Comparison of ENCODE assay signal across 20 cellular contexts in genomic region chr3:45980819-45981218, GRCh38. TPM values are rescaled to one million over a fixed set of nuclear protein-coding genes. Genes with fewer than 3 reads are reported as not detected.
DNase-seq lines count a peak whose midpoint lies in the region; ATAC-seq and TF ChIP-seq lines count a peak whose summit lies in the region.
"Had no signal": no experiment of that assay in that cellular context is flagged by ENCODE, and none has a peak within 500 bp of the region (broad histone marks: within the 10 kb centered on the region; RNA-seq: fewer than 3 reads in every experiment).

No MANE protein-coding gene starts in this region.

- H3K79me2 ChIP-seq in DND-41 (ENCODE audit: insufficient read depth, low read length) = peaks cover 50% of the 10 kb centered on the region

- peaks cover 30 to 83% (median 53%) of the 10 kb centered on the region in 4 donors for H3K4me1 Mint-ChIP-seq in CD4-positive, CD25-positive, alpha-beta regulatory T cell
- H3K4me1 Mint-ChIP-seq in activated T-helper 2 cell treated with anti-CD3 and anti-CD28 coated beads, Interferon-gamma antibody, Interleukin-2, Interleukin-4, amounts not matched to agents 10 μg/mL and 5 μg/mL and 100 μg/mL, durations not matched to agents 14 hours and 24 hours and 36 hours (ENCODE audit: low read depth) = peaks cover 63% of the 10 kb centered on the region
- H3K4me1 Mint-ChIP-seq in glutamatergic neuron (ENCODE audit: low read depth, unreplicated experiment) = no peaks in the 10 kb centered on the region

- no peak overlapping the region; the same call in 1 of the 2 replicates for H3K9ac ChIP-seq in DND-41 (ENCODE audit: low read depth, low read length)

- H3K4me3 ChIP-seq in CD4-positive, CD25-positive, alpha-beta regulatory T cell (ENCODE audit: low read depth, low read length) = peak overlapping the region; percentile 19
- H3K4me3 ChIP-seq in DND-41 (ENCODE audit: low read depth in 1 of 2, low read length in 2 of 2) (no peak overlapping the region), muscle layer of duodenum (ENCODE audit: low read depth in 1 of 2, low read length in 2 of 2) (no peak overlapping the region)
- H3K4me3 ChIP-seq: esophagus muscularis mucosa, lung had no signal

- peaks cover 0 to 3% (median 0%) of the 10 kb centered on the region in 7 donors for H3K9me3 Mint-ChIP-seq in CD4-positive, CD25-positive, alpha-beta regulatory T cell
- H3K9me3 Mint-ChIP-seq in activated T-helper 2 cell treated with anti-CD3 and anti-CD28 coated beads, Interferon-gamma antibody, Interleukin-2, Interleukin-4, amounts not matched to agents 10 μg/mL and 5 μg/mL and 100 μg/mL, durations not matched to agents 14 hours and 24 hours and 36 hours = peaks cover 4% of the 10 kb centered on the region
- no peaks in the 10 kb centered on the region for H3K9me3 Mint-ChIP-seq in glutamatergic neuron (ENCODE audit: unreplicated experiment)
- H3K9me3 Mint-ChIP-seq: central memory CD8-positive, alpha-beta T cell had no signal

- ATAC-seq in CD4-positive, CD25-positive, alpha-beta regulatory T cell (ENCODE audit: low read depth in 2 of 2) = no peak
- ATAC-seq in DND-41 (ENCODE audit: insufficient read depth, low read depth) (no peak), HG02884 (IDR thresholded peaks at IDR 0.05; ENCODE audit: unreplicated experiment) (no peak), omental fat pad (ENCODE audit: low FRiP score) (no peak)
- ATAC-seq: sciatic nerve had no signal

- H3K36me3 ChIP-seq in CD4-positive, CD25-positive, alpha-beta regulatory T cell (ENCODE audit: control insufficient read depth, insufficient read depth, low read length) = peaks cover 71% of the 10 kb centered on the region
- H3K36me3 ChIP-seq in DND-41 (ENCODE audit: insufficient read depth, low read length) = peaks cover 78% of the 10 kb centered on the region
- peaks cover 67 to 74% of the 10 kb centered on the region in 2 donors for H3K36me3 ChIP-seq in muscle layer of duodenum (ENCODE audit: control insufficient read depth in 1 of 2, insufficient read depth in 2 of 2, low read length in 2 of 2)

- no peak overlapping the region for H3K4me2 ChIP-seq in DND-41 (ENCODE audit: insufficient read depth, low read length)

- H2AFZ ChIP-seq in DND-41 (ENCODE audit: low read depth, low read length) = no peak overlapping the region

- no peaks in the 10 kb centered on the region for H3K27me3 ChIP-seq in CD4-positive, CD25-positive, alpha-beta regulatory T cell (ENCODE audit: control insufficient read depth, insufficient read depth, low read length)
- no peaks in the 10 kb centered on the region for H3K27me3 ChIP-seq in DND-41 (ENCODE audit: insufficient read depth, low read length, poor library complexity)
- H3K27me3 ChIP-seq in muscle layer of duodenum (ENCODE audit: low read depth, low read length) = no peaks in the 10 kb centered on the region
- H3K27me3 ChIP-seq: esophagus muscularis mucosa had no signal

- TF ChIP-seq CTCF in DND-41 (IDR thresholded peaks at IDR 0.05; ENCODE audit: borderline replicate concordance, extremely low read depth, low read length, poor library complexity, severe bottlenecking) = no peak
- TF ChIP-seq CTCF in glutamatergic neuron (IDR thresholded peaks at IDR 0.05; ENCODE audit: partially characterized antibody, unreplicated experiment) = no peak
- no peak for TF ChIP-seq CTCF in omental fat pad (IDR thresholded peaks at IDR 0.05)

- H3K27ac Mint-ChIP-seq in CD4-positive, CD25-positive, alpha-beta regulatory T cell = peak overlapping the region in 2 of 3 donors; percentile 72 to 96
- H3K27ac Mint-ChIP-seq in activated T-helper 2 cell treated with anti-CD3 and anti-CD28 coated beads, Interferon-gamma antibody, Interleukin-2, Interleukin-4, amounts not matched to agents 10 μg/mL and 5 μg/mL and 100 μg/mL, durations not matched to agents 14 hours and 24 hours and 36 hours = peak overlapping the region; percentile 91
- H3K27ac Mint-ChIP-seq in glutamatergic neuron (ENCODE audit: unreplicated experiment) = no peak overlapping the region

- H3K27ac ChIP-seq in CD4-positive, CD25-positive, alpha-beta regulatory T cell (ENCODE audit: insufficient read depth, low read length, poor library complexity, severe bottlenecking) = peak overlapping the region; percentile 79
- peak overlapping the region; percentile 58 for H3K27ac ChIP-seq in DND-41 (ENCODE audit: low read length)
- peak overlapping the region; percentile 15 for H3K27ac ChIP-seq in muscle layer of duodenum (ENCODE audit: low read length)
- H3K27ac ChIP-seq: esophagus muscularis mucosa had no signal

- intact Hi-C loops in activated T-helper 2 cell treated with anti-CD3 and anti-CD28 coated beads, Interferon-gamma antibody, Interleukin-2, Interleukin-4, amounts not matched to agents 10 μg/mL and 5 μg/mL and 100 μg/mL, durations not matched to agents 14 hours and 24 hours and 36 hours (cut with micrococcal nuclease) = loop anchor here (1.0 to 2.0 kb wide), 6 partner anchors 7 to 84 kb away; partner anchors contain the start of gene CXCR6

- H4K20me1 ChIP-seq in DND-41 (ENCODE audit: insufficient read depth, low read length) = peaks cover 12% of the 10 kb centered on the region; the same call in 1 of the 2 replicates

- H3K4me3 Mint-ChIP-seq in CD4-positive, CD25-positive, alpha-beta regulatory T cell = peak overlapping the region in 1 of 4 donors; percentile 75
- peak overlapping the region; percentile 60 for H3K4me3 Mint-ChIP-seq in activated T-helper 2 cell treated with anti-CD3 and anti-CD28 coated beads, Interferon-gamma antibody, Interleukin-2, Interleukin-4, amounts not matched to agents 10 μg/mL and 5 μg/mL and 100 μg/mL, durations not matched to agents 14 hours and 24 hours and 36 hours (ENCODE audit: low read depth)
- no peak overlapping the region for H3K4me3 Mint-ChIP-seq in glutamatergic neuron (ENCODE audit: unreplicated experiment)

- no peaks in the 10 kb centered on the region for H3K9me3 ChIP-seq in CD4-positive, CD25-positive, alpha-beta regulatory T cell (ENCODE audit: control insufficient read depth in 2 of 2, low read length in 2 of 2)
- H3K9me3 ChIP-seq in DND-41 (ENCODE audit: insufficient read depth, low read length, severe bottlenecking) (no peaks in the 10 kb centered on the region), muscle layer of duodenum (ENCODE audit: control insufficient read depth in 1 of 2, low read length in 2 of 2) (no peaks in the 10 kb centered on the region)
- H3K9me3 ChIP-seq: esophagus muscularis mucosa had no signal

- H3K36me3 Mint-ChIP-seq in CD4-positive, CD25-positive, alpha-beta regulatory T cell = peaks cover 58% of the 10 kb centered on the region
- H3K36me3 Mint-ChIP-seq in activated T-helper 2 cell treated with anti-CD3 and anti-CD28 coated beads, Interferon-gamma antibody, Interleukin-2, Interleukin-4, amounts not matched to agents 10 μg/mL and 5 μg/mL and 100 μg/mL, durations not matched to agents 14 hours and 24 hours and 36 hours (ENCODE audit: low read depth) = peaks cover 86% of the 10 kb centered on the region
- H3K36me3 Mint-ChIP-seq in glutamatergic neuron (ENCODE audit: unreplicated experiment) = no peaks in the 10 kb centered on the region

- H3K27me3 Mint-ChIP-seq in CD4-positive, CD25-positive, alpha-beta regulatory T cell = no peaks in the 10 kb centered on the region
- no peaks in the 10 kb centered on the region for H3K27me3 Mint-ChIP-seq in activated T-helper 2 cell treated with anti-CD3 and anti-CD28 coated beads, Interferon-gamma antibody, Interleukin-2, Interleukin-4, amounts not matched to agents 10 μg/mL and 5 μg/mL and 100 μg/mL, durations not matched to agents 14 hours and 24 hours and 36 hours (ENCODE audit: low read depth)
- H3K27me3 Mint-ChIP-seq in glutamatergic neuron (ENCODE audit: unreplicated experiment) = peaks cover 5% of the 10 kb centered on the region
- H3K27me3 Mint-ChIP-seq: central memory CD8-positive, alpha-beta T cell had no signal

- H3K4me1 ChIP-seq in CD4-positive, CD25-positive, alpha-beta regulatory T cell (ENCODE audit: control insufficient read depth, insufficient read depth, low read length, poor library complexity, severe bottlenecking) = peaks cover 64% of the 10 kb centered on the region
- H3K4me1 ChIP-seq in DND-41 (ENCODE audit: insufficient read depth, low read length) = peaks cover 77% of the 10 kb centered on the region
- peaks cover 11 to 12% of the 10 kb centered on the region in 2 donors for H3K4me1 ChIP-seq in muscle layer of duodenum (ENCODE audit: control insufficient read depth in 1 of 2, insufficient read depth in 2 of 2, low read length in 2 of 2)

- no peak for DNase-seq in CD4-positive, CD25-positive, alpha-beta regulatory T cell
- no peak for DNase-seq in DND-41
- DNase-seq in activated T-helper 2 cell treated with anti-CD3 and anti-CD28 coated beads, Interferon-gamma antibody, Interleukin-2, Interleukin-4, amounts not matched to agents 10 μg/mL and 5 μg/mL and 100 μg/mL, durations not matched to agents 14 hours and 24 hours and 36 hours (ENCODE audit: low spot score) = no peak
- no peak for DNase-seq in HT-29 (ENCODE audit: low spot score)
- DNase-seq in glutamatergic neuron = no peak
- DNase-seq in omental fat pad (ENCODE audit: low spot score) = no peak
- DNase-seq: GDM1, islet precursor cell, Kasumi-1, NCI-H2171, NCI-H69, substantia nigra had no signal

RNA-seq across cellular contexts. Expression of gene FYCO1, which starts 14.8 kb away (rescaled TPM):
- total RNA-seq in CD4-positive, CD25-positive, alpha-beta regulatory T cell = 42.5 TPM
- 1 to 10 TPM; 2.1 to 3.3 (median 2.4) TPM for polyA plus RNA-seq in CD4-positive, CD25-positive, alpha-beta regulatory T cell
- 19.6 and 20.2 TPM in 2 replicates for total RNA-seq in activated T-helper 2 cell treated with anti-CD3 and anti-CD28 coated beads, Interferon-gamma antibody, Interleukin-2, Interleukin-4, amounts not matched to agents 10 μg/mL and 5 μg/mL and 100 μg/mL, durations not matched to agents 14 hours and 24 hours and 36 hours
- total RNA-seq in HT-29 (2014; rRNA removed; shearing (Covaris generic)) = 8.5 and 9.7 TPM in 2 replicates
- total RNA-seq in glutamatergic neuron (ENCODE audit: unreplicated experiment) = 3.8 TPM
- 10 to 100 TPM; 44.7 to 51.4 (median 47.3) TPM for total RNA-seq in omental fat pad

RNA-seq across cellular contexts. Expression of gene CXCR6, which starts 37.6 kb away (rescaled TPM):
- total RNA-seq in CD4-positive, CD25-positive, alpha-beta regulatory T cell = 23.7 TPM
- polyA plus RNA-seq in CD4-positive, CD25-positive, alpha-beta regulatory T cell = 10 to 100 TPM; 23.7 to 40.3 (median 30.0) TPM
- 9.3 and 10.7 TPM in 2 replicates for total RNA-seq in activated T-helper 2 cell treated with anti-CD3 and anti-CD28 coated beads, Interferon-gamma antibody, Interleukin-2, Interleukin-4, amounts not matched to agents 10 μg/mL and 5 μg/mL and 100 μg/mL, durations not matched to agents 14 hours and 24 hours and 36 hours
- not detected in 2 replicates for total RNA-seq in HT-29 (2014; rRNA removed; shearing (Covaris generic))
- total RNA-seq in glutamatergic neuron (ENCODE audit: unreplicated experiment) = not detected
- total RNA-seq in omental fat pad = 10 to 100 TPM in 1 of 4 donors, 1 to 10 TPM in 3; 2.5 to 14.7 (median 2.7) TPM
- total RNA-seq: HT1080, osteocyte had no signal

RNA-seq across cellular contexts. Expression of gene XCR1, which starts 46.5 kb away (rescaled TPM):
- not detected for total RNA-seq in CD4-positive, CD25-positive, alpha-beta regulatory T cell
- polyA plus RNA-seq in CD4-positive, CD25-positive, alpha-beta regulatory T cell = not detected
- 0.05 and 0.07 TPM in 2 replicates for total RNA-seq in activated T-helper 2 cell treated with anti-CD3 and anti-CD28 coated beads, Interferon-gamma antibody, Interleukin-2, Interleukin-4, amounts not matched to agents 10 μg/mL and 5 μg/mL and 100 μg/mL, durations not matched to agents 14 hours and 24 hours and 36 hours
- total RNA-seq in HT-29 (2014; rRNA removed; shearing (Covaris generic)) = not detected in 2 replicates
- total RNA-seq in glutamatergic neuron (ENCODE audit: unreplicated experiment) (not detected), omental fat pad (under 1 TPM in 3 of 4 donors, not detected in 1; 0.06 to 0.12 (median 0.09) TPM)
- total RNA-seq: HT1080, osteocyte had no signal

Comparison
In these comparisons a context has a peak if more than half of its experiments do, and no peak if none do; other contexts are left out.
1. H3K27ac ChIP-seq: peak in every context shown above with its lines; median percentile 79 in CD4-positive, CD25-positive, alpha-beta regulatory T cell; 58 in DND-41; 15 in muscle layer of duodenum.